14 cellular contexts compared by ENCODE assay signal in genomic region chr17:6979440-6979839, GRCh38. TPM values are rescaled to one million over a fixed set of nuclear protein-coding genes. Genes with fewer than 3 reads are reported as not detected.
"Had no signal": no experiment of that assay in that cellular context is flagged by ENCODE, and none has a peak within 500 bp of the region (broad histone marks: within the 10 kb centered on the region; RNA-seq: fewer than 3 reads in every experiment).

No MANE protein-coding gene starts in this region.

RNA-seq across cellular contexts. Expression of gene ALOX12, which starts 16.4 kb away (rescaled TPM):
- total RNA-seq: kidney; left colon; left lobe of liver; left ventricle myocardium inferior; left ventricle myocardium superior; lung microvascular endothelial cell; mammary epithelial cell; mucosa of gallbladder; myocyte; naive thymus-derived CD8-positive, alpha-beta T cell had no signal

RNA-seq across cellular contexts. Expression of gene BCL6B, which starts 43.4 kb away (rescaled TPM):
- total RNA-seq: mammary epithelial cell; mesothelial cell of epicardium; mononuclear cell; myocyte; naive thymus-derived CD8-positive, alpha-beta T cell had no signal
- polyA plus RNA-seq: keratinocyte; mammary epithelial cell; naive thymus-derived CD4-positive, alpha-beta T cell; naive thymus-derived CD8-positive, alpha-beta T cell had no signal
